In genomic region chr1:203342192-203342940, GRCh38 we compare ENCODE assay signal across 8 cellular contexts. TPM values are rescaled to one million over a fixed set of nuclear protein-coding genes. Genes with fewer than 3 reads are reported as not detected.
DNase-seq lines count a peak whose midpoint lies in the region; ATAC-seq and TF ChIP-seq lines count a peak whose summit lies in the region.

No MANE protein-coding gene starts in this region.

- H3K36me3 ChIP-seq in ascending aorta = peaks cover 12 to 25% of the 10 kb centered on the region in 2 donors
- H3K36me3 ChIP-seq in iPS DF 6.9 (ENCODE audit: control insufficient read depth, insufficient read depth, low read length) = no peaks in the 10 kb centered on the region

- peak overlapping the region; percentile 17 to 63 for H3K27ac ChIP-seq in ascending aorta
- no peak overlapping the region for H3K27ac ChIP-seq in iPS DF 6.9 (ENCODE audit: low read length)

- intact Hi-C loops in ascending aorta (cut with DNase I) = loop anchor here (10.0 kb wide), 1 partner anchor 352 kb away; no protein-coding TSS in a partner anchor

- peaks cover 0 to 46% of the 10 kb centered on the region in 2 donors for H3K4me1 ChIP-seq in ascending aorta
- peaks cover 3% of the 10 kb centered on the region; the same call in 1 of the 2 replicates for H3K4me1 ChIP-seq in iPS DF 6.9 (ENCODE audit: control insufficient read depth, insufficient read depth, low read length)

- in situ Hi-C loops in KBM-7 (cut with MboI; ENCODE audit: low pct_unique_long_range_greater_than_20kb, low sequenced_read_pairs) = no loop called here

- ATAC-seq in GM21717 (IDR thresholded peaks at IDR 0.05; ENCODE audit: unreplicated experiment) (no peak), HG02759 (IDR thresholded peaks at IDR 0.05; ENCODE audit: unreplicated experiment) (no peak)

- peak; percentile 70 to 73 (median 73) for TF ChIP-seq CTCF in ascending aorta (IDR thresholded peaks at IDR 0.05)

- no peak overlapping the region for H3K4me3 ChIP-seq in ascending aorta
- H3K4me3 ChIP-seq in iPS DF 6.9 (ENCODE audit: low read length) = no peak overlapping the region

- H3K9me3 ChIP-seq in ascending aorta = no peaks in the 10 kb centered on the region
- H3K9me3 ChIP-seq in iPS DF 6.9 (ENCODE audit: control insufficient read depth, insufficient read depth, low read length) = no peaks in the 10 kb centered on the region

- H3K27me3 ChIP-seq in ascending aorta (no peaks in the 10 kb centered on the region), iPS DF 6.9 (ENCODE audit: control insufficient read depth, insufficient read depth, low read length) (no peaks in the 10 kb centered on the region; the same call in 1 of the 2 replicates)

- DNase-seq in EL = peak; percentile 33
- peak; percentile 61 for DNase-seq in KBM-7
- peak; percentile 52 for DNase-seq in SK-N-DZ (ENCODE audit: low spot score)
- DNase-seq in ascending aorta (ENCODE audit: low spot score in 2 of 2) = no peak
- peak; percentile 84 for DNase-seq in iPS DF 6.9 (ENCODE audit: low read depth, low spot score)
- peak; percentile 51 to 52 for DNase-seq in stimulated activated CD4-positive, alpha-beta T cell treated with anti-CD3 and anti-CD28 coated beads, Interleukin-2, amount 100 ng/mL, for 48 hours

- WGBS in iPS DF 6.9 (ENCODE audit: insufficient coverage, insufficient read length) = no CpG with 5 or more reads among the region's 23 CpGs

RNA-seq across cellular contexts. Expression of gene FMOD, which starts 8.6 kb away (rescaled TPM):
- 0.14 and 0.19 TPM in 2 replicates for polyA plus RNA-seq in SK-N-DZ (2014; cell fraction: cytosol; rRNA removed)
- 0.14 TPM in 1 of 2 replicates, not detected in the other for polyA plus RNA-seq in SK-N-DZ (2014; cell fraction: nucleus; rRNA removed)
- 92.3 TPM for total RNA-seq in ascending aorta

RNA-seq across cellular contexts. Expression of gene BTG2, which starts 37.0 kb away (rescaled TPM):
- 3.5 and 7.4 TPM in 2 replicates for polyA plus RNA-seq in SK-N-DZ (2014; cell fraction: cytosol; rRNA removed)
- 5.1 and 5.3 TPM in 2 replicates for polyA plus RNA-seq in SK-N-DZ (2014; cell fraction: nucleus; rRNA removed)
- total RNA-seq in ascending aorta = 219 TPM

Comparison
In these comparisons a context has a peak if more than half of its experiments do, and no peak if none do; other contexts are left out.
1. DNase-seq: peak in EL (single experiment), KBM-7 (single experiment), SK-N-DZ (single experiment), iPS DF 6.9 (single experiment) and stimulated activated CD4-positive, alpha-beta T cell treated with anti-CD3 and anti-CD28 coated beads, Interleukin-2, amount 100 ng/mL, for 48 hours (2 of 2); none in ascending aorta (0 of 2).